In the genomic region with DNA sequence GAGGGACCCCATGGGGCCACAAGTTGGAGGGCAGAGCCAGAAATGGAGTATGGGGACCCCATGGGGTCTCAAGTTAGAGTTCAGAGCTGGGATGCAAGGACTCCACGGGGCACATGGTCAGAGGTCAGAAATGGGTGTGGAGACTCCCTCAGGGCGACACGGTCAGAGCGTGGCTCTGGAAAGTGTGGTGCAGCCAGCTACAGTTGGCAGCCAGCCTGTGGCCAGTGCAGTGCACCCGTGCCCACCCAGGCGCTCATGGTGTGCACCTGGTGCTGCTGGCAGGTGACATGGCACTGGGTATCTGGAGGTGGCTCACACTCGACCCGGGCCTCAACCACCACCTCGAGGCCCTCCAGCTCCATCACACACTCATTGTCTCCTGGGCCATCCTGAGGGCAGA, we compare ENCODE assay signal across 28 cellular contexts. TPM values are rescaled to one million over a fixed set of nuclear protein-coding genes. Genes with fewer than 3 reads are reported as not detected.
"Had no signal": no experiment of that assay in that cellular context is flagged by ENCODE, and none has a peak within 500 bp of the region (broad histone marks: within the 10 kb centered on the region; RNA-seq: fewer than 3 reads in every experiment).

No MANE protein-coding gene starts in this region.

- DNase-seq: colonic mucosa; effector memory CD4-positive, alpha-beta T cell; foreskin keratinocyte; left cardiac atrium; lower lobe of right lung; spleen; stimulated activated CD4-positive, alpha-beta T cell treated with anti-CD3 and anti-CD28 coated beads, Interleukin-4, amount 100 ng/mL, for 4 hours; stimulated activated naive CD8-positive, alpha-beta T cell treated with anti-CD3 and anti-CD28 coated beads, Interleukin-15, Interleukin-2, amounts not matched to agents 100 U/mL and 50 U/mL, for 24 hours; thyroid gland; upper lobe of left lung had no signal

- H3K4me1 ChIP-seq: colonic mucosa, foreskin keratinocyte, left lung, lower lobe of right lung, parathyroid adenoma, upper lobe of left lung had no signal

- H3K27me3 ChIP-seq: colonic mucosa, esophagus muscularis mucosa, foreskin keratinocyte, gastroesophageal sphincter, heart left ventricle, hepatocyte, left lung, neutrophil, spleen, suprapubic skin, thyroid gland, upper lobe of left lung had no signal

- H3K9me3 ChIP-seq: colonic mucosa, esophagus muscularis mucosa, gastroesophageal sphincter, heart left ventricle, left lung, lower lobe of right lung, neutrophil, spleen, suprapubic skin, thyroid gland, upper lobe of left lung had no signal

- H3K27ac ChIP-seq: colonic mucosa, esophagus muscularis mucosa, foreskin keratinocyte, heart left ventricle, hepatocyte, left lung, lower lobe of right lung, neutrophil, parathyroid adenoma, skin epidermis, suprapubic skin, thyroid gland, upper lobe of left lung had no signal

- H3K36me3 ChIP-seq: colonic mucosa, neutrophil had no signal

- H3K4me2 ChIP-seq: hepatocyte had no signal

- ATAC-seq: foreskin keratinocyte; gastroesophageal sphincter; heart left ventricle; left cardiac atrium; left lung; lower lobe of right lung; naive thymus-derived CD8-positive, alpha-beta T cell; stimulated activated memory B cell treated with anti-CD40 and anti-IgM and Interleukin-4, amounts not matched to agents 10 μg/mL and 1 μg/mL and 100 μg/mL, for 72 hours; stimulated activated naive CD8-positive, alpha-beta T cell treated with anti-CD3 and anti-CD28 coated beads, Interleukin-15, Interleukin-2, amounts not matched to agents 100 U/mL and 50 U/mL, for 24 hours had no signal

- H3K4me3 ChIP-seq: colonic mucosa, esophagus muscularis mucosa, gastroesophageal sphincter, heart left ventricle, hepatocyte, left lung, lower lobe of right lung, skin epidermis, spleen, suprapubic skin, thyroid gland, upper lobe of left lung had no signal

- H2AFZ ChIP-seq: hepatocyte, parathyroid adenoma had no signal

- H3K9ac ChIP-seq: parathyroid adenoma had no signal

RNA-seq across cellular contexts. Expression of a gene that starts 11.2 kb away (rescaled TPM):
- polyA plus RNA-seq: naive thymus-derived CD8-positive, alpha-beta T cell had no signal

RNA-seq across cellular contexts. Expression of a gene that starts 46.6 kb away (rescaled TPM):
- total RNA-seq: chondrocyte; colonic mucosa; endothelial cell of umbilical vein; fibroblast of lung; foreskin keratinocyte; gastroesophageal sphincter; heart left ventricle; hepatocyte; left cardiac atrium; left lung; lower lobe of right lung; mesenteric fat pad; myocyte; naive thymus-derived CD8-positive, alpha-beta T cell; omental fat pad; suprapubic skin; thyroid gland; upper lobe of left lung had no signal
- polyA plus RNA-seq: endothelial cell of umbilical vein; foreskin keratinocyte; heart left ventricle; hepatocyte; naive thymus-derived CD8-positive, alpha-beta T cell; neural cell; spleen had no signal
